ENCODE assay signal across 8 cellular contexts in genomic region chrX:154762529-154763296, GRCh38. TPM values are rescaled to one million over a fixed set of nuclear protein-coding genes. Genes with fewer than 3 reads are reported as not detected.
DNase-seq lines count a peak whose midpoint lies in the region; ATAC-seq, FAIRE-seq and TF ChIP-seq lines count a peak whose summit lies in the region.

Gene DKC1 (plus strand): TSS chrX:154762864. CDS start chrX:154762966, 102 bp downstream.

- TF ChIP-seq CTCF in AG10803 (conservative IDR thresholded peaks at IDR 0.05; ENCODE audit: low read length) (no peak), kidney (IDR thresholded peaks at IDR 0.05; ENCODE audit: borderline replicate concordance, extremely low read depth, insufficient read depth) (no peak)

- no peaks in the 10 kb centered on the region for H3K9me3 ChIP-seq in kidney (ENCODE audit: control insufficient read depth in 1 of 2, low read length in 2 of 2)

- intact Hi-C loops in kidney (cut with DNase I): no loop called here

- peak within 1 kb of the TSS; percentile 17 to 46 for H3K9ac ChIP-seq in kidney (ENCODE audit: low read length in 2 of 2)

- ATAC-seq in GM19025 (IDR thresholded peaks at IDR 0.05; ENCODE audit: low read depth, unreplicated experiment): peak; percentile 90
- peak; percentile 84 for ATAC-seq in HG03342 (IDR thresholded peaks at IDR 0.05; ENCODE audit: unreplicated experiment)
- ATAC-seq in activated CD4-positive, CD25-positive, alpha-beta regulatory T cell treated with anti-CD3 and anti-CD28 coated beads, Interleukin-2, amount 50 U/mL, for 24 hours: peak; percentile 84 to 85

- DNase-seq in AG10803 (ENCODE audit: low read depth) (peak; percentile 93), NCI-H446 (lab: John Stamatoyannopoulos, UW) (peak; percentile 88 to 97), cerebellar cortex (ENCODE audit: low spot score) (peak; percentile 92), kidney (peak; percentile 99)
- peak; percentile 97 for DNase-seq in stimulated activated CD4-positive, alpha-beta T cell treated with anti-CD3 and anti-CD28 coated beads, Interleukin-15, amount 100 ng/mL, for 24 hours

- H3K27ac ChIP-seq in kidney (ENCODE audit: low read depth in 2 of 2, low read length in 2 of 2): peak within 1 kb of the TSS; percentile 28 to 57

- H3K4me1 ChIP-seq in kidney (ENCODE audit: control insufficient read depth in 1 of 2, insufficient read depth in 1 of 2, low read depth in 1 of 2, low read length in 2 of 2): peaks cover 0 to 3% of the 10 kb centered on the region in 2 donors

- FAIRE-seq in kidney (lab: Jason Lieb, UNC): peak; percentile 92

- H3K36me3 ChIP-seq in kidney (ENCODE audit: control insufficient read depth in 1 of 2, insufficient read depth in 2 of 2, low read length in 2 of 2): peaks cover 8 to 13% of the 10 kb centered on the region in 2 donors

- H3K4me3 ChIP-seq in AG10803 (ENCODE audit: low read length) (peak within 1 kb of the TSS; percentile 73), kidney (ENCODE audit: low read length in 2 of 2) (peak within 1 kb of the TSS; percentile 78 to 88)

RNA-seq across cellular contexts. Expression of gene DKC1, which starts in this region (rescaled TPM):
- 35.7 TPM for total RNA-seq in kidney
- polyA plus RNA-seq in kidney (ENCODE audit: insufficient read depth, low read depth, low replicate concordance): 21.7 TPM

Comparison
In these comparisons a context has a peak if more than half of its experiments do, and no peak if none do; other contexts are left out.
1. Peak in every context shown above with its lines: DNase-seq, ATAC-seq, H3K4me3 ChIP-seq and H3K27ac ChIP-seq.